In the genomic region with DNA sequence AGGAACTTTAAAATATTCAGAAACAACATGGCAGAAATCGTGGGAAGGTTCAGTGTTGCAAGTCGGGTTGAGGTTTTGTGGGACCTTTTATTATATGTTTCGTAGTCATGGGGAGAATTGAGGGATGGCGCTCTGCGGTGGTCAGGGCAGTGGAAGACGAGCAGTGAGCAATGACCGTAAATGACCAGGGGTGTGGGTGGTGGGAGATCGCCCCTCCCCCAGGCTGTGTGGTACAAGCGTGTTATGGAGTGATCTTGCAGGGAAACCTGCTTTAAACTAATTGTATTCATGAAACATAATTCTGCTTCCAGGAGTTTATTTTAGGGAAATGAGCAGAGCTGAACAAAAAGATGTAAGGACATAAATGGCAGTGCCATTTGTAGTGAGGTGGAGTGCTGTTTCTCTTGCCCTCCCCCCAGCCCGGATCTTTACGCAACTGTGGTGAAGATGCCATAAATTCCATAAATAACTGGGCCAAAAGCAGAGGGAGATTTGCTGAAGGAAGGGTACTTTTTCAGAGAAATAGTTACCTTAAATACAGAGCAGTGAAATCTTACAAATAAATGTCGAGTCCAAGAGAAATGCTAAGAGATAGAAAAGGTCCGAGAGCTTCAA, we compare ENCODE assay signal across 12 cellular contexts. TPM values are rescaled to one million over a fixed set of nuclear protein-coding genes. Genes with fewer than 3 reads are reported as not detected.
DNase-seq lines count a peak whose midpoint lies in the region; ATAC-seq, FAIRE-seq and TF ChIP-seq lines count a peak whose summit lies in the region.
"Had no signal": no experiment of that assay in that cellular context is flagged by ENCODE, and none has a peak within 500 bp of the region (broad histone marks: within the 10 kb centered on the region; RNA-seq: fewer than 3 reads in every experiment).

No MANE protein-coding gene starts in this region.

- H3K4me2 ChIP-seq in osteoblast (ENCODE audit: insufficient read depth, low read length): peak overlapping the region; percentile 77

- intact Hi-C loops in left ventricle myocardium superior (cut with micrococcal nuclease) (no loop called here), gastrocnemius medialis (cut with DNase I; ENCODE audit: low total_unique reads) (no loop called here)

- H4K20me1 ChIP-seq in osteoblast (ENCODE audit: insufficient read depth, low read length): no peaks in the 10 kb centered on the region

- H3K4me1 ChIP-seq in osteoblast (ENCODE audit: insufficient read depth, low read length) (peaks cover 17% of the 10 kb centered on the region), gastrocnemius medialis (no peaks in the 10 kb centered on the region)
- H3K4me1 ChIP-seq: thyroid gland had no signal

- H2AFZ ChIP-seq in osteoblast (ENCODE audit: low read length): peak overlapping the region; percentile 79

- in situ Hi-C loops in gastrocnemius medialis (cut with MboI; ENCODE audit: low sequenced_read_pairs in 4 of 4): no loop called here

- no peak for TF ChIP-seq CTCF in osteoblast (IDR thresholded peaks at IDR 0.05; ENCODE audit: extremely low read depth, low read depth, low read length)
- no peak for TF ChIP-seq CTCF in gastrocnemius medialis (IDR thresholded peaks at IDR 0.05 in 4 of 5, conservative IDR thresholded peaks at IDR 0.05 in 1 of 5)
- TF ChIP-seq CTCF in D721Med (IDR thresholded peaks at IDR 0.05; ENCODE audit: insufficient read depth, missing control alignments): no peak

- FAIRE-seq in D721Med (lab: Jason Lieb, UNC): no peak

- H3K79me2 ChIP-seq in osteoblast (ENCODE audit: insufficient read depth, low read length): no peaks in the 10 kb centered on the region

- H3K27me3 ChIP-seq in osteoblast (ENCODE audit: insufficient read depth, low read length) (no peaks in the 10 kb centered on the region), gastrocnemius medialis (no peaks in the 10 kb centered on the region)
- H3K27me3 ChIP-seq: thyroid gland had no signal

- no peaks in the 10 kb centered on the region for H3K9me3 ChIP-seq in osteoblast (ENCODE audit: low read depth, low read length)
- no peaks in the 10 kb centered on the region for H3K9me3 ChIP-seq in gastrocnemius medialis
- H3K9me3 ChIP-seq: thyroid gland had no signal

- no peak for TF ChIP-seq POLR2A in gastrocnemius medialis (IDR thresholded peaks at IDR 0.05)

- no peaks in the 10 kb centered on the region for H3K36me3 ChIP-seq in osteoblast (ENCODE audit: insufficient read depth, low read length)
- no peaks in the 10 kb centered on the region for H3K36me3 ChIP-seq in gastrocnemius medialis
- H3K36me3 ChIP-seq: thyroid gland had no signal

- peak; percentile 64 for DNase-seq in ELF-1 (ENCODE audit: low read depth, low spot score)
- DNase-seq in NOMO-1 (lab: John Stamatoyannopoulos, UW; ENCODE audit: unreplicated experiment in 2 of 2): peak; percentile 44 to 68
- DNase-seq in dedifferentiated amniotic fluid mesenchymal stem cell (ENCODE audit: extremely low spot score): peak; percentile 61
- DNase-seq in osteoblast (ENCODE audit: insufficient read length, low spot score, missing footprints): peak; percentile 87
- DNase-seq in left ventricle myocardium superior: no peak
- no peak for DNase-seq in gastrocnemius medialis
- no peak for DNase-seq in D721Med (ENCODE audit: insufficient read length, low spot score)
- DNase-seq: hypothalamus, natural killer cell, T-helper 17 cell, thyroid gland had no signal

- ATAC-seq in GM19023 (IDR thresholded peaks at IDR 0.05; ENCODE audit: unreplicated experiment) (no peak), left ventricle myocardium superior (no peak), gastrocnemius medialis (no peak)
- ATAC-seq: natural killer cell, T-helper 17 cell had no signal

- H3K27ac ChIP-seq in osteoblast (ENCODE audit: low read depth, low read length) (peak overlapping the region; percentile 74), gastrocnemius medialis (no peak overlapping the region)
- H3K27ac ChIP-seq: thyroid gland had no signal

- H3K4me3 ChIP-seq in osteoblast (ENCODE audit: insufficient read depth, low read length) (peak overlapping the region; percentile 56), gastrocnemius medialis (no peak overlapping the region)
- H3K4me3 ChIP-seq: thyroid gland had no signal

RNA-seq across cellular contexts. Expression of gene GYG2, which starts 20.2 kb away (rescaled TPM):
- total RNA-seq in osteoblast (5.6 and 6.2 TPM in 2 replicates), left ventricle myocardium superior (1.4 TPM), gastrocnemius medialis (under 1 TPM in 2 of 4 donors, not detected in 2; 0.67 to 0.92 TPM)
- total RNA-seq: natural killer cell, T-helper 17 cell had no signal

Comparison
In these comparisons a context has a peak if more than half of its experiments do, and no peak if none do; other contexts are left out.
1. DNase-seq: peak in ELF-1 (single experiment), NOMO-1 (2 of 2), dedifferentiated amniotic fluid mesenchymal stem cell (single experiment) and osteoblast (single experiment); none in left ventricle myocardium superior (single experiment), gastrocnemius medialis (0 of 2) and D721Med (single experiment).